11 cellular contexts compared by ENCODE assay signal in the genomic region with DNA sequence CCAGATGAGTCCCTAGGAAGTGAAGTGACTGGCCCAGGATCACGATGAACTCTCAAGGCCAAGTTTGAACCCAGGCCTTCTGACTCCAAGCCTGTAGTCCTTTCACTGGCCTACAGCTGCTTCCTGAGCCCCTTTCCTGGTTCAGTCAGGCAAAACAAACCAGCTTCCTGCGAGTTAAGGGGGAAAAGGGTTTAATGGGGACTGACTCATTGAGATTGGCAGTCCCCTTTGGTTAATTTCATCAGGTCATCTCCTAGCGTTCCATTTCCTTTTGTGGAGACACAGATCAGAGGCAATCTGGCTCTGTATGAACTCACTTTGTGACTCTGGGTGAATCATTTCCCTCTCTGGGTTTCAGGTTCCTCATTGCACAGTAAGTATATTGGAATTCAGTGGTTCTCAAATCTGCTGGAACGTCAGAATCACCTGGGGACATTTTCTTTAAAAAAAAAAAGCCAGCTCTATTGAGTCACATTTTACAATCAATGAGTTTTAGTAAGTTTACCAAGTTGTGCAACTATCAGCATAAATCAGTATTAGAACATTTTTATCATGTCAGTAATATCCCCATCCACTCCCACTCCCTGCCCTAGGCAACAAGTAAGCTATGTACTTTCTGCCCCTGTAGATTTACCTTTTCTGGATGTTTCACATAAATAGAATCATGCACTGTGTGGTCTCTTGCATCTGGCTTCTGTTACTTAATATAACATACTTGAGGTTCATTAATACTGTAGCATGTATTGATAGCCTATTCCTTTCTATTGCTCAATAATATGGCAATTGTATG.
A peak's percentile ranks its signal among the peaks of the same experiment; 100 is the strongest.
DNase-seq lines count a peak whose midpoint lies in the region; ATAC-seq and FAIRE-seq lines count a peak whose summit lies in the region.
"Had no signal": no experiment of that assay in that cellular context is flagged by ENCODE, and none has a peak within 500 bp of the region (broad histone marks: within the 10 kb centered on the region; RNA-seq: fewer than 3 reads in every experiment).

No MANE protein-coding gene starts in this region.

- peak overlapping the region; percentile 91 for H3K27ac ChIP-seq in mesodermal cell (ENCODE audit: low read depth, low read length, severe bottlenecking)

- H3K36me3 Mint-ChIP-seq in activated T-cell treated with anti-CD3 and anti-CD28 coated beads, Interleukin-2, amount 50 U/mL, for 24 hours (ENCODE audit: low read depth): no peaks in the 10 kb centered on the region
- H3K36me3 Mint-ChIP-seq: IgD-negative memory B cell, natural killer cell had no signal

- no peak overlapping the region for H3K4me3 ChIP-seq in mesodermal cell (ENCODE audit: extremely low read depth, insufficient read depth, low read length, poor library complexity, severe bottlenecking)

- FAIRE-seq in HTR-8/SVneo (lab: Jason Lieb, UNC): peak; percentile 90

- H3K36me3 ChIP-seq in mesodermal cell (ENCODE audit: control insufficient read depth, insufficient read depth, low read length): no peaks in the 10 kb centered on the region

- no peaks in the 10 kb centered on the region for H3K9me3 Mint-ChIP-seq in activated T-cell treated with anti-CD3 and anti-CD28 coated beads, Interleukin-2, amount 50 U/mL, for 24 hours
- H3K9me3 Mint-ChIP-seq: IgD-negative memory B cell, natural killer cell had no signal

- no peak overlapping the region for H3K4me3 Mint-ChIP-seq in activated T-cell treated with anti-CD3 and anti-CD28 coated beads, Interleukin-2, amount 50 U/mL, for 24 hours
- H3K4me3 Mint-ChIP-seq: IgD-negative memory B cell, natural killer cell had no signal

- in situ Hi-C loops in T47D (cut with HindIII; ENCODE audit: low pct_unique_long_range_greater_than_20kb, low sequenced_read_pairs): no loop called here

- peaks cover 41% of the 10 kb centered on the region for H3K4me1 ChIP-seq in mesodermal cell (ENCODE audit: control insufficient read depth, insufficient read depth, low read length, poor library complexity, severe bottlenecking)

- DNase-seq in AG08395 (ENCODE audit: low spot score): peak; percentile 95
- DNase-seq in HTR-8/SVneo (ENCODE audit: insufficient read length, low spot score): peak; percentile 90
- DNase-seq in T47D (ENCODE audit: low read depth in 1 of 2, low spot score in 1 of 2): peak; percentile 18 to 62
- DNase-seq in activated CD8-positive, alpha-beta memory T cell treated with anti-CD3 and anti-CD28 coated beads for 24 hours: no peak
- DNase-seq in NK-92 treated with Interleukin-12 subunit alpha and Interleukin-12 subunit beta, amount 100 ng/mL, for 24 hours (lab: John Stamatoyannopoulos, UW): no peak
- DNase-seq in activated T-cell treated with anti-CD3 and anti-CD28 coated beads, Interleukin-2, amount 50 U/mL, for 24 hours: no peak
- DNase-seq: activated CD8-positive, alpha-beta memory T cell treated with anti-CD3 and anti-CD28 coated beads, Interleukin-2, amount 50 U/mL, for 4 hours; natural killer cell had no signal

- no peak for ATAC-seq in HG03442 (IDR thresholded peaks at IDR 0.05; ENCODE audit: unreplicated experiment)
- ATAC-seq: natural killer cell had no signal

- H3K9me3 ChIP-seq in mesodermal cell (ENCODE audit: control insufficient read depth, low read length): no peaks in the 10 kb centered on the region

- peaks cover 6% of the 10 kb centered on the region for H3K27me3 Mint-ChIP-seq in activated T-cell treated with anti-CD3 and anti-CD28 coated beads, Interleukin-2, amount 50 U/mL, for 24 hours

- WGBS in mesodermal cell (ENCODE audit: insufficient coverage in 2 of 2), 2 experiments: 50 to 86% methylated on average over 2 of the region's 4 CpGs

- peaks cover 17% of the 10 kb centered on the region for H3K4me1 Mint-ChIP-seq in activated T-cell treated with anti-CD3 and anti-CD28 coated beads, Interleukin-2, amount 50 U/mL, for 24 hours (ENCODE audit: low read depth)
- H3K4me1 Mint-ChIP-seq: IgD-negative memory B cell had no signal

- H3K27ac Mint-ChIP-seq in activated T-cell treated with anti-CD3 and anti-CD28 coated beads, Interleukin-2, amount 50 U/mL, for 24 hours: no peak overlapping the region
- H3K27ac Mint-ChIP-seq: IgD-negative memory B cell, natural killer cell had no signal

Comparison
In these comparisons a context has a peak if more than half of its experiments do, and no peak if none do; other contexts are left out.
1. DNase-seq: peak in AG08395 (single experiment), HTR-8/SVneo (single experiment) and T47D (2 of 2); none in activated CD8-positive, alpha-beta memory T cell treated with anti-CD3 and anti-CD28 coated beads for 24 hours (single experiment), NK-92 treated with Interleukin-12 subunit alpha and Interleukin-12 subunit beta, amount 100 ng/mL, for 24 hours (single experiment) and activated T-cell treated with anti-CD3 and anti-CD28 coated beads, Interleukin-2, amount 50 U/mL, for 24 hours (single experiment).